In genomic region chr15:47756872-47757271, GRCh38 we compare ENCODE assay signal across 11 cellular contexts.
A peak's percentile ranks its signal among the peaks of the same experiment; 100 is the strongest.
DNase-seq lines count a peak whose midpoint lies in the region; TF ChIP-seq lines count a peak whose summit lies in the region.
"Had no signal": no experiment of that assay in that cellular context is flagged by ENCODE, and none has a peak within 500 bp of the region (broad histone marks: within the 10 kb centered on the region; RNA-seq: fewer than 3 reads in every experiment).

No MANE protein-coding gene starts in this region.

- peak; percentile 7 for DNase-seq in 8988T
- DNase-seq in HPDE6-E6E7 (ENCODE audit: extremely low spot score) = peak; percentile 87
- peak; percentile 79 for DNase-seq in astrocyte of the spinal cord (ENCODE audit: low read depth, low spot score)
- DNase-seq in islet precursor cell = peak; percentile 56
- DNase-seq in NCI-H526 (lab: John Stamatoyannopoulos, UW) = no peak
- DNase-seq in NCI-H1417 treated with DMSO at 0.1 percent for 48 hours (lab: John Stamatoyannopoulos, UW) = no peak
- no peak for DNase-seq in NCI-H526 treated with DMSO at 0.1 percent for 48 hours (lab: John Stamatoyannopoulos, UW)
- no peak for DNase-seq in cerebellar nuclear complex (lab: John Stamatoyannopoulos, UW)
- DNase-seq: activated naive CD4-positive, alpha-beta T cell treated with anti-CD3 and anti-CD28 coated beads for 36 hours; BE2C had no signal

- no peak overlapping the region for H3K4me3 ChIP-seq in astrocyte of the spinal cord (ENCODE audit: low read depth, low read length)
- H3K4me3 ChIP-seq: vagina had no signal

- no peak for TF ChIP-seq CTCF in astrocyte of the spinal cord (IDR thresholded peaks at IDR 0.05; ENCODE audit: low read depth, low read length)

- in situ Hi-C loops in astrocyte of the spinal cord (cut with HindIII; ENCODE audit: low sequenced_read_pairs) = no loop called here

Comparison
In these comparisons a context has a peak if more than half of its experiments do, and no peak if none do; other contexts are left out.
1. DNase-seq: peak in 8988T (single experiment), HPDE6-E6E7 (single experiment), astrocyte of the spinal cord (single experiment) and islet precursor cell (single experiment); none in NCI-H526 (0 of 2), NCI-H1417 treated with DMSO at 0.1 percent for 48 hours (single experiment), NCI-H526 treated with DMSO at 0.1 percent for 48 hours (single experiment) and cerebellar nuclear complex (0 of 2).